In genomic region chr4:139905489-139905888, GRCh38 we compare ENCODE assay signal across 25 cellular contexts.
"Had no signal": no experiment of that assay in that cellular context is flagged by ENCODE, and none has a peak within 500 bp of the region (broad histone marks: within the 10 kb centered on the region; RNA-seq: fewer than 3 reads in every experiment).

No MANE protein-coding gene starts in this region.

- H3K9me3 Mint-ChIP-seq: dendritic cell treated with granulocyte-macrophage colony-stimulating factor and Interleukin-4, amounts not matched to agents 40 ng/mL and 50 ng/mL, for 4 days; effector memory CD8-positive, alpha-beta T cell had no signal

- H3K4me1 ChIP-seq: colonic mucosa had no signal

- H3K27ac ChIP-seq: colonic mucosa, coronary artery, dorsolateral prefrontal cortex, epithelial cell of prostate, esophagus muscularis mucosa, esophagus squamous epithelium, foreskin keratinocyte, gastrocnemius medialis, gastroesophageal sphincter, heart left ventricle, heart right ventricle, hepatocyte had no signal

- H3K4me3 ChIP-seq: colonic mucosa, coronary artery, dorsolateral prefrontal cortex, esophagus muscularis mucosa, esophagus squamous epithelium, gastrocnemius medialis, gastroesophageal sphincter, heart left ventricle, heart right ventricle, hepatocyte had no signal

- DNase-seq: colonic mucosa; cortex of kidney; dermis blood vessel endothelial cell; dorsolateral prefrontal cortex; effector CD4-positive, alpha-beta T cell; effector CD8-positive, alpha-beta T cell; effector memory CD4-positive, alpha-beta T cell; effector memory CD8-positive, alpha-beta T cell; endodermal cell; erythroblast; esophagus squamous epithelium; foreskin fibroblast; foreskin keratinocyte; foreskin melanocyte; gastrocnemius medialis; glutamatergic neuron; head of caudate nucleus; heart left ventricle; heart right ventricle had no signal

- H3K4me3 Mint-ChIP-seq: dendritic cell treated with granulocyte-macrophage colony-stimulating factor and Interleukin-4, amounts not matched to agents 40 ng/mL and 50 ng/mL, for 4 days; effector memory CD8-positive, alpha-beta T cell; endodermal cell had no signal

- H3K9me3 ChIP-seq: colonic mucosa, esophagus muscularis mucosa, esophagus squamous epithelium, gastrocnemius medialis, gastroesophageal sphincter had no signal

- H3K27ac Mint-ChIP-seq: dendritic cell treated with granulocyte-macrophage colony-stimulating factor and Interleukin-4, amounts not matched to agents 40 ng/mL and 50 ng/mL, for 4 days; effector memory CD8-positive, alpha-beta T cell; endodermal cell had no signal

- H3K27me3 Mint-ChIP-seq: dendritic cell treated with granulocyte-macrophage colony-stimulating factor and Interleukin-4, amounts not matched to agents 40 ng/mL and 50 ng/mL, for 4 days had no signal

- H3K36me3 ChIP-seq: colonic mucosa, esophagus muscularis mucosa, esophagus squamous epithelium, gastrocnemius medialis, gastroesophageal sphincter, heart left ventricle, heart right ventricle had no signal
